Comparison of ENCODE assay signal across 8 cellular contexts in genomic region chr1:42462828-42463763, GRCh38. TPM values are rescaled to one million over a fixed set of nuclear protein-coding genes. Genes with fewer than 3 reads are reported as not detected.
DNase-seq lines count a peak whose midpoint lies in the region; ATAC-seq and TF ChIP-seq lines count a peak whose summit lies in the region.

Gene CCDC30 (plus strand): TSS chr1:42463286. CDS start chr1:42480552, 17,266 bp downstream.

- no peaks in the 10 kb centered on the region for H3K27me3 Mint-ChIP-seq in activated T-helper 17 cell treated with anti-CD3 and anti-CD28 coated beads, Interleukin-2, amount 50 U/mL, for 72 hours
- peaks cover 0 to 20% (median 0%) of the 10 kb centered on the region in 5 donors for H3K27me3 Mint-ChIP-seq in naive thymus-derived CD4-positive, alpha-beta T cell

- peaks cover 9% of the 10 kb centered on the region for H3K4me1 Mint-ChIP-seq in activated T-helper 17 cell treated with anti-CD3 and anti-CD28 coated beads, Interleukin-2, amount 50 U/mL, for 72 hours
- H3K4me1 Mint-ChIP-seq in naive thymus-derived CD4-positive, alpha-beta T cell = peaks cover 14 to 57% (median 49%) of the 10 kb centered on the region in 7 donors
- peaks cover 32% of the 10 kb centered on the region for H3K4me1 Mint-ChIP-seq in stimulated activated effector memory CD8-positive, alpha-beta T cell treated with anti-CD3 and anti-CD28 coated beads, Interleukin-12 subunit alpha, Interleukin-12 subunit beta, amount 100 ng/mL, for 72 hours

- no peaks in the 10 kb centered on the region for H3K9me3 ChIP-seq in DND-41 (ENCODE audit: insufficient read depth, low read length, severe bottlenecking)
- no peaks in the 10 kb centered on the region for H3K9me3 ChIP-seq in naive thymus-derived CD4-positive, alpha-beta T cell (ENCODE audit: control insufficient read depth in 2 of 3, low read length in 3 of 3)

- DNase-seq in DND-41 (peak; percentile 98), GOT3 (lab: John Stamatoyannopoulos, UW) (peak; percentile 77), LHCN-M2 (ENCODE audit: low read depth) (peak; percentile 98), RPMI7951 (ENCODE audit: low read depth) (peak; percentile 99), fibroblast of mammary gland (ENCODE audit: low read depth) (peak; percentile 98)
- DNase-seq in naive thymus-derived CD4-positive, alpha-beta T cell = peak; percentile 75 to 99 (median 98)
- peak; percentile 73 to 95 for DNase-seq in stimulated activated effector memory CD8-positive, alpha-beta T cell treated with anti-CD3 and anti-CD28 coated beads, Interleukin-12 subunit alpha, Interleukin-12 subunit beta, amount 100 ng/mL, for 72 hours (ENCODE audit: low spot score in 2 of 2)

- peak within 1 kb of the TSS; percentile 90 for H3K27ac Mint-ChIP-seq in activated T-helper 17 cell treated with anti-CD3 and anti-CD28 coated beads, Interleukin-2, amount 50 U/mL, for 72 hours
- peak within 1 kb of the TSS; percentile 87 to 98 (median 93) for H3K27ac Mint-ChIP-seq in naive thymus-derived CD4-positive, alpha-beta T cell
- H3K27ac Mint-ChIP-seq in stimulated activated effector memory CD8-positive, alpha-beta T cell treated with anti-CD3 and anti-CD28 coated beads, Interleukin-12 subunit alpha, Interleukin-12 subunit beta, amount 100 ng/mL, for 72 hours = peak within 1 kb of the TSS; percentile 84

- peak; percentile 99 for ATAC-seq in DND-41 (ENCODE audit: insufficient read depth, low read depth)
- ATAC-seq in activated T-helper 17 cell treated with anti-CD3 and anti-CD28 coated beads, Interleukin-2, amount 50 U/mL, for 72 hours (replicated peaks) = peak; percentile 100
- ATAC-seq in naive thymus-derived CD4-positive, alpha-beta T cell = peak; percentile 99
- peak; percentile 100 for ATAC-seq in stimulated activated effector memory CD8-positive, alpha-beta T cell treated with anti-CD3 and anti-CD28 coated beads, Interleukin-12 subunit alpha, Interleukin-12 subunit beta, amount 100 ng/mL, for 72 hours

- TF ChIP-seq CTCF in DND-41 (IDR thresholded peaks at IDR 0.05; ENCODE audit: borderline replicate concordance, extremely low read depth, low read length, poor library complexity, severe bottlenecking) (no peak), fibroblast of mammary gland (conservative IDR thresholded peaks at IDR 0.05; ENCODE audit: control insufficient read depth, insufficient read depth, low read depth, low read length) (no peak)

- peaks cover 39% of the 10 kb centered on the region for H3K36me3 Mint-ChIP-seq in activated T-helper 17 cell treated with anti-CD3 and anti-CD28 coated beads, Interleukin-2, amount 50 U/mL, for 72 hours (ENCODE audit: low read depth)
- peaks cover 7 to 34% (median 16%) of the 10 kb centered on the region in 5 donors for H3K36me3 Mint-ChIP-seq in naive thymus-derived CD4-positive, alpha-beta T cell
- H3K36me3 Mint-ChIP-seq in stimulated activated effector memory CD8-positive, alpha-beta T cell treated with anti-CD3 and anti-CD28 coated beads, Interleukin-12 subunit alpha, Interleukin-12 subunit beta, amount 100 ng/mL, for 72 hours = peaks cover 50% of the 10 kb centered on the region

- CTCF ChIA-PET in naive thymus-derived CD4-positive, alpha-beta T cell (lab: Charles Lee) = interaction anchor here (1.0 kb wide), 1 partner anchor 284 kb away, joined by 3 read pairs; no protein-coding TSS in a partner anchor

- no peaks in the 10 kb centered on the region for H4K20me1 ChIP-seq in DND-41 (ENCODE audit: insufficient read depth, low read length)

- intact Hi-C loops in naive thymus-derived CD4-positive, alpha-beta T cell (cut with micrococcal nuclease) = loop anchor here (1.0 to 5.0 kb wide), 11 partner anchors 8 to 1189 kb away; partner anchors contain the start of genes PPIH (in 2 of the 2), YBX1 (in 2 of the 2), ZNF691 (in 2 of the 2) and ERMAP (in 1 of the 2)

- POLR2A ChIA-PET in naive thymus-derived CD4-positive, alpha-beta T cell (lab: Charles Lee) = interaction anchor here (0.6 to 1.7 kb wide), 4 partner anchors 68 to 304 kb away, joined by 3 to 10 read pairs (median 4); partner anchors contain the start of genes C1orf50, P3H1 and YBX1

- peak within 1 kb of the TSS; percentile 72 for H2AFZ ChIP-seq in DND-41 (ENCODE audit: low read depth, low read length)

- H3K9me3 Mint-ChIP-seq in activated T-helper 17 cell treated with anti-CD3 and anti-CD28 coated beads, Interleukin-2, amount 50 U/mL, for 72 hours = no peaks in the 10 kb centered on the region
- no peaks in the 10 kb centered on the region for H3K9me3 Mint-ChIP-seq in naive thymus-derived CD4-positive, alpha-beta T cell
- H3K9me3 Mint-ChIP-seq in stimulated activated effector memory CD8-positive, alpha-beta T cell treated with anti-CD3 and anti-CD28 coated beads, Interleukin-12 subunit alpha, Interleukin-12 subunit beta, amount 100 ng/mL, for 72 hours = no peaks in the 10 kb centered on the region

- peaks cover 34% of the 10 kb centered on the region for H3K4me1 ChIP-seq in DND-41 (ENCODE audit: insufficient read depth, low read length)
- peaks cover 14 to 18% of the 10 kb centered on the region in 2 donors for H3K4me1 ChIP-seq in naive thymus-derived CD4-positive, alpha-beta T cell (ENCODE audit: control insufficient read depth in 2 of 2, insufficient read depth in 2 of 2, low read length in 2 of 2)

- H3K4me3 ChIP-seq in DND-41 (ENCODE audit: low read depth in 1 of 2, low read length in 2 of 2) (peak within 1 kb of the TSS; percentile 31 to 64; a peak in 3 of 4 replicates), fibroblast of mammary gland (ENCODE audit: control insufficient read depth, low read depth, low read length) (peak within 1 kb of the TSS; percentile 76)
- peak within 1 kb of the TSS; percentile 50 for H3K4me3 ChIP-seq in naive thymus-derived CD4-positive, alpha-beta T cell (ENCODE audit: low read length)

- peak within 1 kb of the TSS; percentile 90 for H3K4me2 ChIP-seq in DND-41 (ENCODE audit: insufficient read depth, low read length)

- no peaks in the 10 kb centered on the region for H3K27me3 ChIP-seq in DND-41 (ENCODE audit: insufficient read depth, low read length, poor library complexity)
- H3K27me3 ChIP-seq in naive thymus-derived CD4-positive, alpha-beta T cell (ENCODE audit: control insufficient read depth in 2 of 2, insufficient read depth in 2 of 2, low read length in 2 of 2) = no peaks in the 10 kb centered on the region

- H3K27ac ChIP-seq in DND-41 (ENCODE audit: low read length) = peak within 1 kb of the TSS; percentile 52
- peak within 1 kb of the TSS; percentile 86 for H3K27ac ChIP-seq in naive thymus-derived CD4-positive, alpha-beta T cell (ENCODE audit: low read depth, low read length)

- peaks cover 19% of the 10 kb centered on the region for H3K36me3 ChIP-seq in DND-41 (ENCODE audit: insufficient read depth, low read length)
- peaks cover 0 to 6% (median 6%) of the 10 kb centered on the region in 3 experiments for H3K36me3 ChIP-seq in naive thymus-derived CD4-positive, alpha-beta T cell (ENCODE audit: control insufficient read depth in 2 of 3, insufficient read depth in 3 of 3, low read length in 3 of 3)

- H3K4me3 Mint-ChIP-seq in activated T-helper 17 cell treated with anti-CD3 and anti-CD28 coated beads, Interleukin-2, amount 50 U/mL, for 72 hours = peak within 1 kb of the TSS; percentile 82
- H3K4me3 Mint-ChIP-seq in naive thymus-derived CD4-positive, alpha-beta T cell = peak within 1 kb of the TSS; percentile 74 to 92 (median 86)
- peak within 1 kb of the TSS; percentile 73 for H3K4me3 Mint-ChIP-seq in stimulated activated effector memory CD8-positive, alpha-beta T cell treated with anti-CD3 and anti-CD28 coated beads, Interleukin-12 subunit alpha, Interleukin-12 subunit beta, amount 100 ng/mL, for 72 hours

- H3K9ac ChIP-seq in DND-41 (ENCODE audit: low read depth, low read length) = peak within 1 kb of the TSS; percentile 43

- H3K79me2 ChIP-seq in DND-41 (ENCODE audit: insufficient read depth, low read length) = no peaks in the 10 kb centered on the region

RNA-seq across cellular contexts. Expression of gene CCDC30, which starts in this region (rescaled TPM):
- total RNA-seq in LHCN-M2 (2014; rRNA removed) = 0.17 and 0.38 TPM in 2 replicates
- polyA plus RNA-seq in LHCN-M2 (2012) = 0.43 TPM
- total RNA-seq in RPMI7951 (2014; rRNA removed; shearing (Covaris generic)) = 0.84 and 2.5 TPM in 2 replicates
- total RNA-seq in activated T-helper 17 cell treated with anti-CD3 and anti-CD28 coated beads, Interleukin-2, amount 50 U/mL, for 72 hours = 1 to 10 TPM; 2.4 to 5.2 TPM
- total RNA-seq in naive thymus-derived CD4-positive, alpha-beta T cell = 1 to 10 TPM; 2.3 to 5.3 (median 4.2) TPM
- 1 to 10 TPM in 1 of 2 donors, under 1 TPM in 1; 0.26 to 1.8 TPM for polyA plus RNA-seq in naive thymus-derived CD4-positive, alpha-beta T cell

Comparison
In these comparisons a context has a peak if more than half of its experiments do, and no peak if none do; other contexts are left out.
1. Peak in every context shown above with its lines: DNase-seq, ATAC-seq, H3K4me3 ChIP-seq and H3K27ac ChIP-seq.
2. Peak in DNase-seq in LHCN-M2; RNA of the gene not detected or under 1 TPM.